In genomic region chr18:74512321-74513053, GRCh38 we compare ENCODE assay signal across 20 cellular contexts. TPM values are rescaled to one million over a fixed set of nuclear protein-coding genes. Genes with fewer than 3 reads are reported as not detected.
DNase-seq lines count a peak whose midpoint lies in the region; ATAC-seq and TF ChIP-seq lines count a peak whose summit lies in the region.
"Had no signal": no experiment of that assay in that cellular context is flagged by ENCODE, and none has a peak within 500 bp of the region (broad histone marks: within the 10 kb centered on the region; RNA-seq: fewer than 3 reads in every experiment).

No MANE protein-coding gene starts in this region.

- CTCF ChIA-PET in Calu3 (lab: Charles Lee), result no interaction called here

- intact Hi-C loops in Calu3 (cut with micrococcal nuclease; ENCODE audit: unreplicated experiment), result no loop called here
- intact Hi-C loops in body of pancreas (cut with DNase I), result no loop called here
- intact Hi-C loops in sciatic nerve (cut with DNase I), result no loop called here

- H3K36me3 ChIP-seq in body of pancreas (replicated peaks in 1 of 2; ENCODE audit: insufficient read depth in 1 of 2, low read depth in 2 of 2), result peaks cover 15 to 24% of the 10 kb centered on the region in 2 donors

- no peaks in the 10 kb centered on the region for H3K9me3 ChIP-seq in body of pancreas
- H3K9me3 ChIP-seq: adrenal gland, colonic mucosa, gastrocnemius medialis had no signal

- peaks cover 43% of the 10 kb centered on the region for H3K4me1 ChIP-seq in body of pancreas
- H3K4me1 ChIP-seq: adrenal gland, colonic mucosa, gastrocnemius medialis had no signal

- H3K27me3 ChIP-seq in body of pancreas, result no peaks in the 10 kb centered on the region
- H3K27me3 ChIP-seq in layer of hippocampus (ENCODE audit: control insufficient read depth, insufficient read depth, low read length), result no peaks in the 10 kb centered on the region
- H3K27me3 ChIP-seq: adrenal gland, colonic mucosa, gastrocnemius medialis had no signal

- H3K36me3 Mint-ChIP-seq in Calu3 (ENCODE audit: insufficient read depth, unreplicated experiment), result peaks cover 86% of the 10 kb centered on the region
- H3K36me3 Mint-ChIP-seq: natural killer cell had no signal

- no peaks in the 10 kb centered on the region for H3K27me3 Mint-ChIP-seq in Calu3 (ENCODE audit: unreplicated experiment)
- H3K27me3 Mint-ChIP-seq: activated B cell treated with CpG ODN at 0.5 μM for 24 hours, T-helper 17 cell had no signal

- H3K27ac ChIP-seq in body of pancreas (peak overlapping the region in 3 of 4 donors; percentile 10 to 44 (median 35)), layer of hippocampus (ENCODE audit: low read depth, low read length) (peak overlapping the region; percentile 97)
- H3K27ac ChIP-seq: adrenal gland, colonic mucosa, gastrocnemius medialis had no signal

- H3K4me1 Mint-ChIP-seq in Calu3 (ENCODE audit: low read depth, unreplicated experiment), result no peaks in the 10 kb centered on the region
- H3K4me1 Mint-ChIP-seq: activated B cell treated with CpG ODN at 0.5 μM for 24 hours had no signal

- TF ChIP-seq POLR2A in body of pancreas (IDR thresholded peaks at IDR 0.05), result no peak

- no peak overlapping the region for H3K4me3 ChIP-seq in body of pancreas
- H3K4me3 ChIP-seq: adrenal gland, colonic mucosa, gastrocnemius medialis, lung had no signal

- ATAC-seq in body of pancreas, result no peak
- peak; percentile 67 for ATAC-seq in sciatic nerve
- no peak for ATAC-seq in GM19467 (IDR thresholded peaks at IDR 0.05; ENCODE audit: unreplicated experiment)
- no peak for ATAC-seq in HG03521 (IDR thresholded peaks at IDR 0.05; ENCODE audit: unreplicated experiment)
- ATAC-seq: gastrocnemius medialis, natural killer cell, T-helper 17 cell had no signal

- no peaks in the 10 kb centered on the region for H3K9me3 Mint-ChIP-seq in Calu3 (ENCODE audit: low read depth, unreplicated experiment)
- H3K9me3 Mint-ChIP-seq: activated B cell treated with CpG ODN at 0.5 μM for 24 hours; activated T-helper 2 cell treated with anti-CD3 and anti-CD28 coated beads, Interferon-gamma antibody, Interleukin-2, Interleukin-4, amounts not matched to agents 10 μg/mL and 5 μg/mL and 100 μg/mL, durations not matched to agents 14 hours and 24 hours and 36 hours; natural killer cell had no signal

- WGBS in body of pancreas, 2 donors, result 79 to 85% methylated on average over 15 of the region's 15 CpGs

- no peak for TF ChIP-seq CTCF in Calu3 (IDR thresholded peaks at IDR 0.05; ENCODE audit: unreplicated experiment)
- TF ChIP-seq CTCF in body of pancreas (IDR thresholded peaks at IDR 0.05), result no peak

- H3K27ac Mint-ChIP-seq in Calu3 (ENCODE audit: unreplicated experiment), result peak overlapping the region; percentile 41
- H3K27ac Mint-ChIP-seq: activated B cell treated with CpG ODN at 0.5 μM for 24 hours; activated T-helper 2 cell treated with anti-CD3 and anti-CD28 coated beads, Interferon-gamma antibody, Interleukin-2, Interleukin-4, amounts not matched to agents 10 μg/mL and 5 μg/mL and 100 μg/mL, durations not matched to agents 14 hours and 24 hours and 36 hours; natural killer cell had no signal

- no TSS peak for BruUV-seq in Calu3 (replicated peaks; lab: Mats Ljungman, UMichigan)

- H3K4me3 Mint-ChIP-seq in Calu3 (ENCODE audit: low read depth, unreplicated experiment), result no peak overlapping the region
- H3K4me3 Mint-ChIP-seq: activated B cell treated with CpG ODN at 0.5 μM for 24 hours, natural killer cell, T-helper 17 cell had no signal

- DNase-seq in Calu3 (no peak), body of pancreas (peak in 1 of 4 donors; percentile 11), sciatic nerve (ENCODE audit: low spot score) (no peak), LoVo (ENCODE audit: low spot score) (no peak), NCI-H69 (lab: John Stamatoyannopoulos, UW) (no peak)
- DNase-seq: activated B cell treated with CpG ODN at 0.5 μM for 24 hours, colonic mucosa, gastrocnemius medialis, natural killer cell, NCI-H2029 treated with DMSO at 0.1 percent for 48 hours, T-helper 17 cell had no signal

RNA-seq across cellular contexts. Expression of gene CNDP2, which starts 16.3 kb away (rescaled TPM):
- total RNA-seq in Calu3 (2022) (279 and 312 TPM in 2 replicates), body of pancreas (100 to 1,000 TPM in 1 of 2 donors, 10 to 100 TPM in 1; 83.0 to 145 TPM), sciatic nerve (162 TPM)

RNA-seq across cellular contexts. Expression of gene CNDP1, which starts 21.8 kb away (rescaled TPM):
- total RNA-seq in Calu3 (2022) (not detected in 2 replicates), body of pancreas (under 1 TPM in 1 of 2 donors, not detected in 1; under 0.01 TPM), sciatic nerve (0.31 TPM)
- total RNA-seq: adrenal gland, G401, gastrocnemius medialis, lung, NCI-H460 had no signal

RNA-seq across cellular contexts. Expression of gene DIPK1C, which starts 55.4 kb away (rescaled TPM):
- total RNA-seq in Calu3 (2022) (not detected in 2 replicates), body of pancreas (not detected), sciatic nerve (1.4 TPM)
- total RNA-seq: activated B cell treated with CpG ODN at 0.5 μM for 24 hours; activated T-helper 2 cell treated with anti-CD3 and anti-CD28 coated beads, Interferon-gamma antibody, Interleukin-2, Interleukin-4, amounts not matched to agents 10 μg/mL and 5 μg/mL and 100 μg/mL, durations not matched to agents 14 hours and 24 hours and 36 hours; G401; lung; natural killer cell; NCI-H460; renal cortical epithelial cell; T-helper 17 cell had no signal
